Comparison of ENCODE assay signal across 22 cellular contexts in genomic region chr12:47074757-47075156, GRCh38. TPM values are rescaled to one million over a fixed set of nuclear protein-coding genes. Genes with fewer than 3 reads are reported as not detected.
DNase-seq lines count a peak whose midpoint lies in the region; ATAC-seq, FAIRE-seq and TF ChIP-seq lines count a peak whose summit lies in the region.
"Had no signal": no experiment of that assay in that cellular context is flagged by ENCODE, and none has a peak within 500 bp of the region (broad histone marks: within the 10 kb centered on the region; RNA-seq: fewer than 3 reads in every experiment).

No MANE protein-coding gene starts in this region.

- H3K9ac ChIP-seq in kidney (ENCODE audit: low read length in 2 of 2) = no peak overlapping the region
- H3K9ac ChIP-seq: BLaER1 had no signal

- no peak overlapping the region for H2AFZ ChIP-seq in GM23338

- BruUV-seq in Calu3 (replicated peaks; lab: Mats Ljungman, UMichigan) = no TSS peak

- H3K4me1 ChIP-seq in RWPE2 (ENCODE audit: insufficient read depth, poor library complexity, severe bottlenecking) (peaks cover 23% of the 10 kb centered on the region), kidney (ENCODE audit: control insufficient read depth in 1 of 2, insufficient read depth in 1 of 2, low read depth in 1 of 2, low read length in 2 of 2) (peaks cover 0 to 8% of the 10 kb centered on the region in 2 donors), tibial artery (peaks cover 0 to 36% (median 7%) of the 10 kb centered on the region in 4 donors), GM23338 (ENCODE audit: insufficient read depth) (0 out of 2 replicates have a peak, but pooled peaks cover 4% of the 10 kb centered on the region)
- H3K4me1 ChIP-seq: Caco-2, HAP-1 had no signal

- FAIRE-seq in kidney (lab: Jason Lieb, UNC) = peak; percentile 29
- FAIRE-seq: D721Med, GM12891, GM18507 had no signal

- no peak for TF ChIP-seq CTCF in Calu3 (IDR thresholded peaks at IDR 0.05; ENCODE audit: unreplicated experiment)
- TF ChIP-seq CTCF in RWPE2 (IDR thresholded peaks at IDR 0.05; ENCODE audit: poor library complexity, severe bottlenecking) = no peak
- no peak for TF ChIP-seq CTCF in kidney (IDR thresholded peaks at IDR 0.05; ENCODE audit: borderline replicate concordance, extremely low read depth, insufficient read depth)
- TF ChIP-seq CTCF in tibial artery (IDR thresholded peaks at IDR 0.05) = no peak
- TF ChIP-seq CTCF in GM23338 (conservative IDR thresholded peaks at IDR 0.05; ENCODE audit: low read depth in 2 of 2) = no peak

- ATAC-seq in RWPE2 (ENCODE audit: low read depth) (no peak), GM23338 (no peak)
- ATAC-seq: CD8-positive, alpha-beta T cell had no signal

- H3K27ac Mint-ChIP-seq in Calu3 (ENCODE audit: unreplicated experiment) (peak overlapping the region; percentile 65), GM23338 (no peak overlapping the region)
- H3K27ac Mint-ChIP-seq: B cell; CD4-positive, CD25-positive, alpha-beta regulatory T cell; CD8-positive, alpha-beta T cell; HFFc6 had no signal

- H3K9me3 Mint-ChIP-seq in Calu3 (ENCODE audit: low read depth, unreplicated experiment) = no peaks in the 10 kb centered on the region
- H3K9me3 Mint-ChIP-seq in GM23338 = no peaks in the 10 kb centered on the region
- H3K9me3 Mint-ChIP-seq: CD4-positive, CD25-positive, alpha-beta regulatory T cell; CD8-positive, alpha-beta T cell; HFFc6 had no signal

- no peaks in the 10 kb centered on the region for H3K9me2 ChIP-seq in GM23338 (ENCODE audit: insufficient read depth)

- peaks cover 30% of the 10 kb centered on the region for H3K4me1 Mint-ChIP-seq in Calu3 (ENCODE audit: low read depth, unreplicated experiment)
- peaks cover 22% of the 10 kb centered on the region for H3K4me1 Mint-ChIP-seq in GM23338

- H3K79me2 ChIP-seq in GM23338 (replicated peaks; ENCODE audit: insufficient read depth) = no peaks in the 10 kb centered on the region

- H3K27me3 ChIP-seq in RWPE2 (ENCODE audit: insufficient read depth, poor library complexity, severe bottlenecking) (no peaks in the 10 kb centered on the region), tibial artery (no peaks in the 10 kb centered on the region), GM23338 (ENCODE audit: insufficient read depth) (peaks cover 23% of the 10 kb centered on the region)

- H3K9me3 ChIP-seq in RWPE2 (ENCODE audit: severe bottlenecking) (no peaks in the 10 kb centered on the region), kidney (ENCODE audit: control insufficient read depth in 1 of 2, low read length in 2 of 2) (no peaks in the 10 kb centered on the region), tibial artery (no peaks in the 10 kb centered on the region)
- H3K9me3 ChIP-seq: BLaER1, Caco-2, HAP-1 had no signal

- H3K36me3 ChIP-seq in RWPE2 (ENCODE audit: low read depth) (peaks cover 30% of the 10 kb centered on the region), kidney (ENCODE audit: control insufficient read depth in 1 of 2, insufficient read depth in 2 of 2, low read length in 2 of 2) (peaks cover 0 to 2% of the 10 kb centered on the region in 2 donors), tibial artery (no peaks in the 10 kb centered on the region), GM23338 (ENCODE audit: insufficient read depth) (no peaks in the 10 kb centered on the region)
- H3K36me3 ChIP-seq: BLaER1, HAP-1 had no signal

- peaks cover 46% of the 10 kb centered on the region for H3K36me3 Mint-ChIP-seq in Calu3 (ENCODE audit: insufficient read depth, unreplicated experiment)
- H3K36me3 Mint-ChIP-seq in GM23338 (ENCODE audit: low read depth) = no peaks in the 10 kb centered on the region
- H3K36me3 Mint-ChIP-seq: CD4-positive, CD25-positive, alpha-beta regulatory T cell had no signal

- H3F3A ChIP-seq in GM23338 (replicated peaks; ENCODE audit: low read depth) = no peaks in the 10 kb centered on the region

- H3K4me3 ChIP-seq in RWPE2 (ENCODE audit: severe bottlenecking) (no peak overlapping the region), kidney (ENCODE audit: low read length in 2 of 2) (no peak overlapping the region), tibial artery (peak overlapping the region in 1 of 2 donors; percentile 11), GM23338 (no peak overlapping the region)
- H3K4me3 ChIP-seq: BLaER1, HAP-1 had no signal

- H3K27ac ChIP-seq in RWPE2 (ENCODE audit: poor library complexity, severe bottlenecking) (peak overlapping the region; percentile 99), kidney (ENCODE audit: low read depth in 2 of 2, low read length in 2 of 2) (no peak overlapping the region), tibial artery (peak overlapping the region; percentile 49 to 98), GM23338 (ENCODE audit: low read depth) (no peak overlapping the region)
- H3K27ac ChIP-seq: BLaER1, C4-2B had no signal

- CTCF ChIA-PET in Calu3 (lab: Charles Lee) = no interaction called here

- no peaks in the 10 kb centered on the region for H4K20me1 ChIP-seq in GM23338 (replicated peaks; ENCODE audit: insufficient read depth)
- H4K20me1 ChIP-seq: BLaER1 had no signal

- no peak overlapping the region for H3K4me3 Mint-ChIP-seq in Calu3 (ENCODE audit: low read depth, unreplicated experiment)
- H3K4me3 Mint-ChIP-seq in GM23338 = no peak overlapping the region
- H3K4me3 Mint-ChIP-seq: B cell; CD8-positive, alpha-beta T cell; HFFc6 had no signal

- DNase-seq in Calu3 (no peak), RWPE2 (ENCODE audit: low spot score) (no peak), kidney (no peak), tibial artery (no peak), NCI-H1417 (lab: John Stamatoyannopoulos, UW) (no peak), GM23338 (ENCODE audit: low spot score) (no peak), activated gamma-delta T cell (lab: John Stamatoyannopoulos, UW) (no peak)
- DNase-seq: Caco-2; CD4-positive, CD25-positive, alpha-beta regulatory T cell; CD8-positive, alpha-beta T cell; DMS 273 treated with DMSO at 0.1 percent for 48 hours; DMS79 treated with DMSO at 0.1 percent for 48 hours; GF-D8; GOT3; HFFc6 had no signal

- no peak overlapping the region for H3K4me2 ChIP-seq in GM23338
- H3K4me2 ChIP-seq: BLaER1 had no signal

- intact Hi-C loops in Calu3 (cut with micrococcal nuclease; ENCODE audit: unreplicated experiment) = no loop called here
- intact Hi-C loops in kidney (cut with DNase I) = no loop called here
- intact Hi-C loops in tibial artery (cut with DNase I; ENCODE audit: low total_unique reads) = no loop called here

- no peaks in the 10 kb centered on the region for H3K27me3 Mint-ChIP-seq in Calu3 (ENCODE audit: unreplicated experiment)
- H3K27me3 Mint-ChIP-seq in GM23338 (ENCODE audit: insufficient read depth, low read depth, poor library complexity) = peaks cover 11% of the 10 kb centered on the region
- H3K27me3 Mint-ChIP-seq: B cell; CD4-positive, CD25-positive, alpha-beta regulatory T cell had no signal

TF ChIP-seq in GM23338, 12 proteins besides CTCF, POLR2A, EP300 and RAD21 (continues in another document):
- TF ChIP-seq ETS1 (IDR thresholded peaks at IDR 0.05) (no peak), JUNB (IDR thresholded peaks at IDR 0.05; ENCODE audit: unreplicated experiment) (no peak)

RNA-seq across cellular contexts. Expression of gene PCED1B, which starts 4.7 kb away (rescaled TPM):
- total RNA-seq in Calu3 (2022) = 2.1 and 4.1 TPM in 2 replicates
- total RNA-seq in kidney = 9.2 TPM
- 2.8 TPM for polyA plus RNA-seq in kidney (ENCODE audit: insufficient read depth, low read depth, low replicate concordance)
- 5.1 and 6.1 TPM in 2 replicates for total RNA-seq in GM23338 (2014; rRNA removed; shearing (Covaris generic))
- 4.6 and 6.6 TPM in 2 replicates for polyA plus RNA-seq in GM23338 (2016; fragmentation: Nextera tagmentation; extraction: Ambion mirVana)

RNA-seq across cellular contexts. Expression of gene AMIGO2, which starts 5.0 kb away (rescaled TPM):
- total RNA-seq in Calu3 (2022) (27.0 and 66.2 TPM in 2 replicates), kidney (8.7 TPM)
- polyA plus RNA-seq in kidney (ENCODE audit: insufficient read depth, low read depth, low replicate concordance) (12.2 TPM), GM23338 (2016; fragmentation: Nextera tagmentation; extraction: Ambion mirVana) (1.8 and 2.1 TPM in 2 replicates)
- 3.5 and 3.8 TPM in 2 replicates for total RNA-seq in GM23338 (2014; rRNA removed; shearing (Covaris generic))

Comparison
In these comparisons a context has a peak if more than half of its experiments do, and no peak if none do; other contexts are left out.
1. H3K27ac ChIP-seq: peak in RWPE2 (single experiment) and tibial artery (2 of 2); none in kidney (0 of 2) and GM23338 (single experiment).